17 cellular contexts compared by ENCODE assay signal in the genomic region with DNA sequence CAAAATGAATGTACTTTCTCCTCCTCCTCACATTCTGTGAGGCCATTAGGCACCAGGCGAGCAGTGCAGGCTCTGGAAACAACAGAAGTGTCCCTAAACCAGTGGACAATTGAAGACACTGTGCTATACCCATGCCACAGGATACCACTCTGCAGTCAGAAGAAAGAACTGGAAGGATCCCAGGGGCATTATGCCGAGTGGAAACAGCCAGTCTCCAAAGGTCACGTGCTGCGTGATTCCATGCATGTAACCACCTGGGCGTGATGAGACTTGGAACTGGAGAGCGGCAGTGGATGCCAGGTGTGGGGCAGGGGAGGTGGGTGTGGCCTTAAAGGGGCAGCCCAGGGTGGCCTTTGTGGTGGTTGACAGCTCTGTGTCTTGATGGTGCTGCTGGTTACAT.
"Had no signal": no experiment of that assay in that cellular context is flagged by ENCODE, and none has a peak within 500 bp of the region (broad histone marks: within the 10 kb centered on the region; RNA-seq: fewer than 3 reads in every experiment).

No MANE protein-coding gene starts in this region.

- H3K4me3 ChIP-seq: body of pancreas, sigmoid colon, upper lobe of right lung had no signal

- H3K36me3 ChIP-seq: neutrophil had no signal

- DNase-seq: activated CD4-positive, alpha-beta T cell treated with anti-CD3 and anti-CD28 coated beads, Interleukin-2, amount 10 ng/mL, durations not matched to agents 24 days and 14 days; activated CD8-positive, alpha-beta T cell treated with anti-CD3 and anti-CD28 coated beads for 36 hours; activated naive CD4-positive, alpha-beta T cell; activated naive CD8-positive, alpha-beta T cell treated with anti-CD3 and anti-CD28 coated beads, Interleukin-2, amount 10 ng/mL, durations not matched to agents 7 days and 5 days; activated T-cell treated with anti-CD3 and anti-CD28 coated beads, Interleukin-2, amount 50 U/mL, for 1 hour; amygdala; body of pancreas; dermis blood vessel endothelial cell; sigmoid colon; stimulated activated CD4-positive, alpha-beta T cell treated with anti-CD3 and anti-CD28 coated beads, Interleukin-4, amount 100 ng/mL, for 24 hours; upper lobe of right lung had no signal

- H3K4me1 ChIP-seq: body of pancreas, parathyroid adenoma, sigmoid colon, upper lobe of right lung had no signal

- H3K27ac ChIP-seq: body of pancreas, epithelial cell of prostate, neutrophil, parathyroid adenoma, sigmoid colon, upper lobe of right lung had no signal

- H3K27me3 ChIP-seq: body of pancreas, neutrophil, sigmoid colon, upper lobe of right lung had no signal

- H3K9me3 ChIP-seq: body of pancreas, neutrophil, sigmoid colon, upper lobe of right lung had no signal

- ATAC-seq: activated CD8-positive, alpha-beta T cell treated with anti-CD3 and anti-CD28 coated beads for 36 hours; activated T-helper 17 cell treated with anti-CD3 and anti-CD28 coated beads, Interleukin-2, amount 50 U/mL, for 72 hours; body of pancreas; left lobe of liver; stimulated activated effector memory CD8-positive, alpha-beta T cell treated with anti-CD3 and anti-CD28 coated beads, Interleukin-12 subunit alpha, Interleukin-12 subunit beta, amount 100 ng/mL, for 72 hours; upper lobe of right lung had no signal
